ENCODE assay signal across 8 cellular contexts in the genomic region with DNA sequence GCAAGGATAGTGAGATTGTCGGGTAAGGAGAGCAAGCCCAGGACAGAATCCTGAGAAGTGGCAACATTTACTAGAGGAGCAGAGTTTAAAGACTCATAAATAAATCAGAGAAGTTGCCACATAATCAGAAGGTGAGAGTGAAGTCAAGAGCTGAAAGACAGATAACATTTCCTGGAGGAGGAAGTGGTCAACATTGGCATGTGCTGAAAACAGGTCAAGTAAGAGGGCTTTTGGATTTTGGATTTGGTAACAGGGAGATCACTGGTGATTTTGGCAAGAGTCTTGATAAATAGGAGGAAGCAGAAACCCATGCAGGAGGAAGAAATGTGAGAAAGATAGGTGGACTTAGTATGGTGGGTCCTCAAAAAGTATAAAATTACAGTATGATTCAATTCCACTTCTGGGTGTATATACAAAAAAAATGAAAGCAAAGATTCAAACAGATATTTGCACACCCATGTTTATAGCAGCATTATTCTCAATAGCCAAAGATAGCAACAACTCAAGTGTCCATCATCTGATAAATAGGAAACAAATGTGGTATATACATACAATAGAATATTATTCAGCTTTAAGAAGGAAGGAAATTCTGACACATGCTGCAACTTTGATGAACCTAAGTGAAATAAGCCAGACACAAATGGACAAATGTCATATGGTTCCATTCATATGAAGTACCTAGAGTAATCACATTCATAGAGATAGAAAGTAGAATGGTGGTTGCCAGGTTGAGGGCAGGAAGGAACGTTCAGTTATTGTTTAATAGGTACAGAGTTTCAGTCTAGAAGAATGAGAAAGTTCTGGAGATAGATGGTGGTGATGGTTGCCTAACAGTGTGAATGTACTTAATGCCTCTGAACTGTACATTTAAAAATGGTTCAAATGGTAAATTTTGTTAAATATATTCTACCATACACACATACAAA. TPM values are rescaled to one million over a fixed set of nuclear protein-coding genes. Genes with fewer than 3 reads are reported as not detected.
DNase-seq lines count a peak whose midpoint lies in the region; ATAC-seq and TF ChIP-seq lines count a peak whose summit lies in the region.

No MANE protein-coding gene starts in this region.

- no peaks in the 10 kb centered on the region for H3K9me3 Mint-ChIP-seq in MCF 10A (ENCODE audit: unreplicated experiment)
- H3K9me3 Mint-ChIP-seq in activated CD8-positive, alpha-beta T cell treated with anti-CD3 and anti-CD28 coated beads for 36 hours, result peaks cover 4% of the 10 kb centered on the region

- TF ChIP-seq POLR2A in breast epithelium (IDR thresholded peaks at IDR 0.05), result no peak

- no peak overlapping the region for H3K27ac Mint-ChIP-seq in MCF 10A (ENCODE audit: low read depth, unreplicated experiment)
- H3K27ac Mint-ChIP-seq in activated CD8-positive, alpha-beta T cell treated with anti-CD3 and anti-CD28 coated beads for 36 hours, result peak overlapping the region; percentile 93

- H3K36me3 ChIP-seq in breast epithelium (no peaks in the 10 kb centered on the region), upper lobe of right lung (no peaks in the 10 kb centered on the region)

- H3K36me3 Mint-ChIP-seq in MCF 10A (ENCODE audit: insufficient read depth, unreplicated experiment), result no peaks in the 10 kb centered on the region
- peaks cover 18% of the 10 kb centered on the region for H3K36me3 Mint-ChIP-seq in activated CD8-positive, alpha-beta T cell treated with anti-CD3 and anti-CD28 coated beads for 36 hours (ENCODE audit: low read depth)

- peaks cover 6% of the 10 kb centered on the region for H3K4me1 Mint-ChIP-seq in MCF 10A (ENCODE audit: insufficient read depth, unreplicated experiment)
- peaks cover 58% of the 10 kb centered on the region for H3K4me1 Mint-ChIP-seq in activated CD8-positive, alpha-beta T cell treated with anti-CD3 and anti-CD28 coated beads for 36 hours (ENCODE audit: low read depth)

- POLR2A ChIA-PET in MCF 10A (lab: Yijun Ruan, JAX), result no interaction called here
- POLR2A ChIA-PET in activated CD8-positive, alpha-beta T cell treated with anti-CD3 and anti-CD28 coated beads for 36 hours (lab: Charles Lee), result interaction anchor here (0.6 to 1.3 kb wide), 5 partner anchors 11 to 64 kb away, joined by 3 to 4 read pairs (median 4); a partner anchor contains a TSS

- TF ChIP-seq CTCF in MCF 10A (IDR thresholded peaks at IDR 0.05; ENCODE audit: unreplicated experiment) (no peak), breast epithelium (IDR thresholded peaks at IDR 0.05) (no peak), upper lobe of right lung (IDR thresholded peaks at IDR 0.05) (no peak)
- TF ChIP-seq CTCF in activated CD8-positive, alpha-beta T cell treated with anti-CD3 and anti-CD28 coated beads for 36 hours (IDR thresholded peaks at IDR 0.05), result no peak

- CTCF ChIA-PET in MCF 10A (lab: Yijun Ruan, JAX), result no interaction called here
- CTCF ChIA-PET in activated CD8-positive, alpha-beta T cell treated with anti-CD3 and anti-CD28 coated beads for 36 hours (lab: Charles Lee), result no interaction called here

- peak; percentile 53 for ATAC-seq in HG03442 (IDR thresholded peaks at IDR 0.05; ENCODE audit: unreplicated experiment)
- peak; percentile 62 for ATAC-seq in activated CD8-positive, alpha-beta T cell treated with anti-CD3 and anti-CD28 coated beads for 36 hours
- ATAC-seq in upper lobe of right lung, result peak; percentile 71

- H3K4me3 ChIP-seq in breast epithelium (no peak overlapping the region), upper lobe of right lung (no peak overlapping the region)

- DNase-seq in MCF 10A (ENCODE audit: unreplicated experiment) (peak; percentile 34), breast epithelium (ENCODE audit: low spot score in 2 of 2) (no peak), upper lobe of right lung (no peak), DMS153 (lab: John Stamatoyannopoulos, UW) (no peak), NCI-H2107 treated with DMSO at 0.1 percent for 48 hours (lab: John Stamatoyannopoulos, UW; ENCODE audit: unreplicated experiment) (no peak), globus pallidus (ENCODE audit: low spot score) (no peak)
- DNase-seq in activated CD8-positive, alpha-beta T cell treated with anti-CD3 and anti-CD28 coated beads for 36 hours, result peak; percentile 54

- BruUV-seq in MCF 10A (replicated peaks; lab: Mats Ljungman, UMichigan), result no TSS peak

- H3K9me3 ChIP-seq in breast epithelium (no peaks in the 10 kb centered on the region), upper lobe of right lung (no peaks in the 10 kb centered on the region)

- H3K27me3 ChIP-seq in breast epithelium (no peaks in the 10 kb centered on the region), upper lobe of right lung (no peaks in the 10 kb centered on the region)

- H3K27ac ChIP-seq in breast epithelium, result no peak overlapping the region
- peak overlapping the region; percentile 37 for H3K27ac ChIP-seq in upper lobe of right lung

- H3K4me1 ChIP-seq in breast epithelium (no peaks in the 10 kb centered on the region), upper lobe of right lung (peaks cover 11% of the 10 kb centered on the region)

- intact Hi-C loops in MCF 10A (cut with micrococcal nuclease) (no loop called here), breast epithelium (cut with DNase I; ENCODE audit: low total_unique reads) (no loop called here), upper lobe of right lung (cut with DNase I) (no loop called here)
- intact Hi-C loops in activated CD8-positive, alpha-beta T cell treated with anti-CD3 and anti-CD28 coated beads for 36 hours (cut with micrococcal nuclease), result loop anchor here (2.0 to 5.0 kb wide), 3 partner anchors 15 to 49 kb away; no protein-coding TSS in a partner anchor

- H3K4me3 Mint-ChIP-seq in MCF 10A (ENCODE audit: unreplicated experiment), result no peak overlapping the region
- peak overlapping the region; percentile 47 for H3K4me3 Mint-ChIP-seq in activated CD8-positive, alpha-beta T cell treated with anti-CD3 and anti-CD28 coated beads for 36 hours

- no peaks in the 10 kb centered on the region for H3K27me3 Mint-ChIP-seq in MCF 10A (ENCODE audit: insufficient read depth, unreplicated experiment)
- H3K27me3 Mint-ChIP-seq in activated CD8-positive, alpha-beta T cell treated with anti-CD3 and anti-CD28 coated beads for 36 hours, result no peaks in the 10 kb centered on the region

RNA-seq across cellular contexts. Expression of a gene that starts 27.3 kb away (rescaled TPM):
- total RNA-seq in MCF 10A (2022), result 114 and 139 TPM in 2 replicates
- total RNA-seq in breast epithelium, result 100 to 1,000 TPM; 314 to 702 (median 353) TPM
- total RNA-seq in activated CD8-positive, alpha-beta T cell treated with anti-CD3 and anti-CD28 coated beads for 36 hours, result 100 to 1,000 TPM; 341 to 360 TPM
- total RNA-seq in upper lobe of right lung, result 229 TPM

Comparison
In these comparisons a context has a peak if more than half of its experiments do, and no peak if none do; other contexts are left out.
1. DNase-seq: peak in MCF 10A (single experiment) and activated CD8-positive, alpha-beta T cell treated with anti-CD3 and anti-CD28 coated beads for 36 hours (single experiment); none in breast epithelium (0 of 2), upper lobe of right lung (single experiment), DMS153 (single experiment), NCI-H2107 treated with DMSO at 0.1 percent for 48 hours (single experiment) and globus pallidus (single experiment).
2. Peak in every context shown above with its lines, with median percentiles within 50 percentile points of each other: ATAC-seq.